Comparison of ENCODE assay signal across 20 cellular contexts in genomic region chr17:45660474-45660873, GRCh38.
DNase-seq lines count a peak whose midpoint lies in the region; ATAC-seq, FAIRE-seq and TF ChIP-seq lines count a peak whose summit lies in the region.
"Had no signal": no experiment of that assay in that cellular context is flagged by ENCODE, and none has a peak within 500 bp of the region (broad histone marks: within the 10 kb centered on the region; RNA-seq: fewer than 3 reads in every experiment).

No MANE protein-coding gene starts in this region.

- TF ChIP-seq EP300 in A549 (IDR thresholded peaks at IDR 0.05) = no peak
- no peak for TF ChIP-seq EP300 in Ishikawa (IDR thresholded peaks at IDR 0.05; ENCODE audit: borderline replicate concordance)

- no peak overlapping the region for H2AFZ ChIP-seq in MM.1S (ENCODE audit: low read length)

- H3K27ac Mint-ChIP-seq in natural killer cell treated with Interleukin-12 subunit alpha and Interleukin-12 subunit beta and Interleukin-15 and Interleukin-18, amount 100 ng/mL, for 72 hours = no peak overlapping the region

- 21% methylated on average over 4 of the region's 4 CpGs for WGBS in A549 (ENCODE audit: missing lambda C conversion rate)

- H3K9me2 ChIP-seq in MM.1S (replicated peaks; ENCODE audit: insufficient read depth, low read length) = no peaks in the 10 kb centered on the region

- H3K79me2 ChIP-seq in MM.1S (ENCODE audit: low read length) = no peaks in the 10 kb centered on the region

- peaks cover 0 to 3% of the 10 kb centered on the region in 2 donors for H3K4me1 Mint-ChIP-seq in natural killer cell treated with Interleukin-12 subunit alpha and Interleukin-12 subunit beta and Interleukin-15 and Interleukin-18, amount 100 ng/mL, for 72 hours (ENCODE audit: low read depth in 2 of 2)

- CTCF ChIA-PET in A549 (lab: Yijun Ruan, JAX) = interaction anchor here (0.8 to 9.8 kb wide), 6 partner anchors 10 to 194 kb away, joined by 3 to 90 read pairs (median 4); no protein-coding TSS in a partner anchor

- H3K9ac ChIP-seq in MM.1S (ENCODE audit: low read length) = no peak overlapping the region

- H3K36me3 Mint-ChIP-seq in natural killer cell treated with Interleukin-12 subunit alpha and Interleukin-12 subunit beta and Interleukin-15 and Interleukin-18, amount 100 ng/mL, for 72 hours = no peaks in the 10 kb centered on the region

- no peak for TF ChIP-seq RAD21 in A549 (conservative IDR thresholded peaks at IDR 0.05 in 1 of 2, IDR thresholded peaks at IDR 0.05 in 1 of 2)
- no peak; the same call in 1 of the 2 replicates for TF ChIP-seq RAD21 in Ishikawa (IDR thresholded peaks at IDR 0.05; ENCODE audit: low read depth)

- H3K4me2 ChIP-seq in A549 = no peak overlapping the region
- no peak overlapping the region for H3K4me2 ChIP-seq in MM.1S (ENCODE audit: low read depth, low read length)

- DNase-seq in A549 (ENCODE audit: low read depth in 1 of 2, low spot score in 1 of 2) = no peak
- peak; percentile 63 for DNase-seq in ecto neural progenitor cell (ENCODE audit: low spot score)
- DNase-seq in myocyte (ENCODE audit: low read depth) = peak; percentile 11
- no peak for DNase-seq in MM.1S
- no peak for DNase-seq in natural killer cell treated with Interleukin-12 subunit alpha and Interleukin-12 subunit beta and Interleukin-15 and Interleukin-18, amount 100 ng/mL, for 72 hours (ENCODE audit: low spot score)
- DNase-seq: C1 segment of cervical spinal cord, DMS 273 treated with DMSO at 0.1 percent for 48 hours, GF-D8, KG1, NCI-H1048, NCI-H2081 treated with DMSO at 0.1 percent for 48 hours, NCI-H524 had no signal

- H3K9me3 Mint-ChIP-seq in natural killer cell treated with Interleukin-12 subunit alpha and Interleukin-12 subunit beta and Interleukin-15 and Interleukin-18, amount 100 ng/mL, for 72 hours = no peaks in the 10 kb centered on the region

- H3K4me3 ChIP-seq in A549 (no peak overlapping the region), MM.1S (ENCODE audit: low read length) (no peak overlapping the region)
- H3K4me3 ChIP-seq: HAP-1 had no signal

- ATAC-seq in A549 (no peak), HG02763 (IDR thresholded peaks at IDR 0.05; ENCODE audit: unreplicated experiment) (no peak)
- no peak for ATAC-seq in natural killer cell treated with Interleukin-12 subunit alpha and Interleukin-12 subunit beta and Interleukin-15 and Interleukin-18, amount 100 ng/mL, for 72 hours
- ATAC-seq: Panc1, Right ventricle myocardium inferior had no signal

- H3F3A ChIP-seq in MM.1S (ENCODE audit: insufficient read depth, low read length) = no peaks in the 10 kb centered on the region

- POLR2A ChIA-PET in A549 (lab: Yijun Ruan, JAX) = no interaction called here

- H3K4me1 ChIP-seq in A549 (no peaks in the 10 kb centered on the region), MM.1S (ENCODE audit: low read length) (no peaks in the 10 kb centered on the region)
- H3K4me1 ChIP-seq: HAP-1 had no signal

- TF ChIP-seq CTCF in A549 (IDR thresholded peaks at IDR 0.05) (no peak), MM.1S (IDR thresholded peaks at IDR 0.05; ENCODE audit: low read length) (no peak)

- H3K36me3 ChIP-seq in MM.1S (replicated peaks; ENCODE audit: insufficient read depth, low read length) = no peaks in the 10 kb centered on the region
- H3K36me3 ChIP-seq: HAP-1 had no signal

- peaks cover 23 to 31% of the 10 kb centered on the region in 2 donors for H3K27me3 Mint-ChIP-seq in natural killer cell treated with Interleukin-12 subunit alpha and Interleukin-12 subunit beta and Interleukin-15 and Interleukin-18, amount 100 ng/mL, for 72 hours

- H3K9me3 ChIP-seq in A549 = 0 out of 3 replicates have a peak, but pooled peaks cover 6% of the 10 kb centered on the region
- no peaks in the 10 kb centered on the region for H3K9me3 ChIP-seq in MM.1S (replicated peaks; ENCODE audit: insufficient read depth, low read length)

- no peak for TF ChIP-seq POLR2A in A549 (IDR thresholded peaks at IDR 0.05; ENCODE audit: low read length)

- H4K20me1 ChIP-seq in MM.1S (ENCODE audit: insufficient read depth, low read length) = no peaks in the 10 kb centered on the region

- no peak for FAIRE-seq in A549 (lab: Jason Lieb, UNC)
- FAIRE-seq: A204.1, GM12892, GM19239 had no signal

- no peak overlapping the region for H3K4me3 Mint-ChIP-seq in natural killer cell treated with Interleukin-12 subunit alpha and Interleukin-12 subunit beta and Interleukin-15 and Interleukin-18, amount 100 ng/mL, for 72 hours

- peaks cover 15% of the 10 kb centered on the region; the same call in 1 of the 2 replicates for H3K27me3 ChIP-seq in MM.1S (replicated peaks; ENCODE audit: insufficient read depth, low read length)

- H3K27ac ChIP-seq in A549 (no peak overlapping the region), MM.1S (ENCODE audit: low read length) (no peak overlapping the region)

TF ChIP-seq in A549, 52 proteins besides CTCF, POLR2A, EP300 and RAD21:
- TF ChIP-seq REST (IDR thresholded peaks at IDR 0.05) = peak; percentile 62
- no peak for TF ChIP-seq ZC3H11A (IDR thresholded peaks at IDR 0.05)

TF ChIP-seq in Ishikawa, 13 proteins besides CTCF, POLR2A, EP300 and RAD21:
- TF ChIP-seq REST (IDR thresholded peaks at IDR 0.05; ENCODE audit: low read depth) = peak; percentile 86
- TF ChIP-seq TCF12 (IDR thresholded peaks at IDR 0.05; ENCODE audit: low read depth) = no peak
- no peak for TF ChIP-seq TAF1 (IDR thresholded peaks at IDR 0.05; ENCODE audit: low read depth)

Comparison
In these comparisons a context has a peak if more than half of its experiments do, and no peak if none do; other contexts are left out.
1. DNase-seq: peak in ecto neural progenitor cell (single experiment) and myocyte (single experiment); none in A549 (0 of 2), MM.1S (single experiment) and natural killer cell treated with Interleukin-12 subunit alpha and Interleukin-12 subunit beta and Interleukin-15 and Interleukin-18, amount 100 ng/mL, for 72 hours (single experiment).